1 cellular context compared by ENCODE assay signal in genomic region chr2:20304411-20304810, GRCh38.
TF ChIP-seq lines count a peak whose summit lies in the region.

No MANE protein-coding gene starts in this region.

TF ChIP-seq in IMR-90, 13 proteins besides CTCF, POLR2A, EP300 and RAD21:
- TF ChIP-seq MAZ (IDR thresholded peaks at IDR 0.05; ENCODE audit: borderline replicate concordance, low read depth, low read length) (no peak), MXI1 (IDR thresholded peaks at IDR 0.05; ENCODE audit: borderline replicate concordance, low read depth, low read length) (no peak), ELK1 (IDR thresholded peaks at IDR 0.05; ENCODE audit: borderline replicate concordance, low read depth, low read length) (no peak), SMC3 (IDR thresholded peaks at IDR 0.05; ENCODE audit: low read depth, low read length) (no peak), FOS (IDR thresholded peaks at IDR 0.05; ENCODE audit: low read depth, low read length) (no peak), RFX5 (IDR thresholded peaks at IDR 0.05; ENCODE audit: low read depth, low read length) (no peak), RCOR1 (IDR thresholded peaks at IDR 0.05; ENCODE audit: insufficient replicate concordance, low read length) (no peak), USF2 (IDR thresholded peaks at IDR 0.05; ENCODE audit: low read depth, low read length) (no peak), CHD1 (IDR thresholded peaks at IDR 0.05; ENCODE audit: low read depth, low read length) (no peak), NFE2L2 (IDR thresholded peaks at IDR 0.05; ENCODE audit: low read depth, low read length) (no peak), MAFK (IDR thresholded peaks at IDR 0.05; ENCODE audit: low read depth, low read length) (no peak), CEBPB (IDR thresholded peaks at IDR 0.05; ENCODE audit: low read depth, low read length) (no peak), BHLHE40 (IDR thresholded peaks at IDR 0.05; ENCODE audit: low read depth, low read length) (no peak)
